ENCODE assay signal across 8 cellular contexts in the genomic region with DNA sequence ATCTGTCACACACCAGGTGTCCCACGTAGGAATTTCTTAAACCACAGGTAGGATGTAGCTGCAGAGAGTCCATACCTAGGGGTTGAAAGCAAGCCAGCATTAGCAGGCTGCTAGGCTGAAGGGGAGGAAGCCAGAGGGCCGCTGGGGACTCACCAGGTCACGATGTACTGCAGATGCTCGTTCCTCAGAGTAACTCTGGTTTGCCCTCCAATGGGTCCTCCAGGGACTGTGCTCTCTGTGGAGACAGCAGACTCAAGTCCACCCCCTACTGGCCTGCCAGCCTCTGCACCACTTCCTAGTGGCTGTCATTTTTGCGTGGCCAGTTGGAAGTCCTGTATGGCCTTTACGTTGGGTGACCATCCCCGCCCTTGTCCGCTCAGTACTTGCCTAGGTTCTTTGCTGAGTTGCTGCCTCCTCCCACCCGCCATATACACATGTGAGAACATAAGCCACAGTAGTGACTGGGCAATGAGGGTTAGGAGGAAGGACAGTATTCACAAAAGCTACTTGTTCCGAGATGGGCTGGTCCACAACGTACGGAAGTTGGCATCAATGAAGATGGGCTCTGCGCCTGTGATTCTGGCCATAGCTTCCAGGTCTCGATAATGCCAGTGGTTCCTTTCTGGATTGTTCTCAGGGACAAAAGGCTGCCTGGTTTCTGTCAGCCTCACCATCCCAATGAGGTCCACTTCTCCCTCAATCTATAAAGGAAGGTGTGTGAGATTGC. TPM values are rescaled to one million over a fixed set of nuclear protein-coding genes. Genes with fewer than 3 reads are reported as not detected.
DNase-seq lines count a peak whose midpoint lies in the region; ATAC-seq lines count a peak whose summit lies in the region.

No MANE protein-coding gene starts in this region.

- H3K4me1 Mint-ChIP-seq in activated naive CD4-positive, alpha-beta T cell treated with anti-CD3 and anti-CD28 coated beads for 36 hours (ENCODE audit: low read depth): peaks cover 40% of the 10 kb centered on the region

- H3K9me3 Mint-ChIP-seq in activated naive CD4-positive, alpha-beta T cell treated with anti-CD3 and anti-CD28 coated beads for 36 hours: no peaks in the 10 kb centered on the region

- peak; percentile 68 for DNase-seq in stimulated activated CD4-positive, alpha-beta T cell treated with anti-CD3 and anti-CD28 coated beads, Interleukin-15, amount 100 ng/mL, for 24 hours
- DNase-seq in stimulated activated CD4-positive, alpha-beta T cell treated with anti-CD3 and anti-CD28 coated beads, Interleukin-12 subunit alpha, Interleukin-12 subunit beta, amount 100 ng/mL, for 4 hours: no peak
- DNase-seq in NCI-H526 treated with DMSO at 0.1 percent for 48 hours (lab: John Stamatoyannopoulos, UW): peak; percentile 17
- DNase-seq in activated naive CD4-positive, alpha-beta T cell treated with anti-CD3 and anti-CD28 coated beads for 36 hours: peak; percentile 66
- peak; percentile 71 for DNase-seq in iris pigment epithelial cell (ENCODE audit: low read depth)
- no peak for DNase-seq in NCI-H2196 (lab: John Stamatoyannopoulos, UW; ENCODE audit: unreplicated experiment)

- no peak overlapping the region for H3K4me3 Mint-ChIP-seq in activated naive CD4-positive, alpha-beta T cell treated with anti-CD3 and anti-CD28 coated beads for 36 hours

- CTCF ChIA-PET in activated naive CD4-positive, alpha-beta T cell treated with anti-CD3 and anti-CD28 coated beads for 36 hours (lab: Charles Lee): interaction anchor here (1.1 to 3.1 kb wide), 2 partner anchors 10 to 19 kb away, joined by 3 to 16 read pairs; no protein-coding TSS in a partner anchor

- ATAC-seq in GM21723 (IDR thresholded peaks at IDR 0.05; ENCODE audit: unreplicated experiment) (no peak), HG03432 (IDR thresholded peaks at IDR 0.05; ENCODE audit: unreplicated experiment) (no peak)

- H3K27ac Mint-ChIP-seq in activated naive CD4-positive, alpha-beta T cell treated with anti-CD3 and anti-CD28 coated beads for 36 hours: peak overlapping the region; percentile 64

- no peaks in the 10 kb centered on the region for H3K27me3 Mint-ChIP-seq in activated naive CD4-positive, alpha-beta T cell treated with anti-CD3 and anti-CD28 coated beads for 36 hours (ENCODE audit: low read depth)

- intact Hi-C loops in activated naive CD4-positive, alpha-beta T cell treated with anti-CD3 and anti-CD28 coated beads for 36 hours (cut with micrococcal nuclease): no loop called here

- peaks cover 43% of the 10 kb centered on the region for H3K36me3 Mint-ChIP-seq in activated naive CD4-positive, alpha-beta T cell treated with anti-CD3 and anti-CD28 coated beads for 36 hours (ENCODE audit: low read depth)

RNA-seq across cellular contexts. Expression of a gene that starts 4.1 kb away (rescaled TPM):
- total RNA-seq in activated naive CD4-positive, alpha-beta T cell treated with anti-CD3 and anti-CD28 coated beads for 36 hours: 1,000 to 10,000 TPM; 3,985 to 4,111 TPM

RNA-seq across cellular contexts. Expression of a gene that starts 4.1 kb away (rescaled TPM):
- total RNA-seq in activated naive CD4-positive, alpha-beta T cell treated with anti-CD3 and anti-CD28 coated beads for 36 hours: 10 to 100 TPM; 18.4 to 21.5 TPM

RNA-seq across cellular contexts. Expression of a gene that starts 4.2 kb away (rescaled TPM):
- 10 to 100 TPM; 24.9 to 27.8 TPM for total RNA-seq in activated naive CD4-positive, alpha-beta T cell treated with anti-CD3 and anti-CD28 coated beads for 36 hours

RNA-seq across cellular contexts. Expression of a gene that starts 4.3 kb away (rescaled TPM):
- total RNA-seq in activated naive CD4-positive, alpha-beta T cell treated with anti-CD3 and anti-CD28 coated beads for 36 hours: 10 to 100 TPM; 15.0 to 16.2 TPM

RNA-seq across cellular contexts. Expression of a gene that starts 16.1 kb away (rescaled TPM):
- total RNA-seq in activated naive CD4-positive, alpha-beta T cell treated with anti-CD3 and anti-CD28 coated beads for 36 hours: 10 to 100 TPM; 13.6 to 13.8 TPM

Comparison
In these comparisons a context has a peak if more than half of its experiments do, and no peak if none do; other contexts are left out.
1. DNase-seq: peak in stimulated activated CD4-positive, alpha-beta T cell treated with anti-CD3 and anti-CD28 coated beads, Interleukin-15, amount 100 ng/mL, for 24 hours (single experiment), NCI-H526 treated with DMSO at 0.1 percent for 48 hours (single experiment), activated naive CD4-positive, alpha-beta T cell treated with anti-CD3 and anti-CD28 coated beads for 36 hours (single experiment) and iris pigment epithelial cell (single experiment); none in stimulated activated CD4-positive, alpha-beta T cell treated with anti-CD3 and anti-CD28 coated beads, Interleukin-12 subunit alpha, Interleukin-12 subunit beta, amount 100 ng/mL, for 4 hours (single experiment) and NCI-H2196 (single experiment).